In genomic region chr3:23127196-23127595, GRCh38 we compare ENCODE assay signal across 29 cellular contexts.
"Had no signal": no experiment of that assay in that cellular context is flagged by ENCODE, and none has a peak within 500 bp of the region (broad histone marks: within the 10 kb centered on the region; RNA-seq: fewer than 3 reads in every experiment).

No MANE protein-coding gene starts in this region.

- H3K9me3 ChIP-seq: adrenal gland, ascending aorta, body of pancreas, breast epithelium had no signal

- H3K4me1 ChIP-seq: adrenal gland, ascending aorta, body of pancreas, breast epithelium had no signal

- H3K36me3 ChIP-seq: adrenal gland, ascending aorta, brain microvascular endothelial cell, breast epithelium, cardiac muscle cell had no signal

- H3K27ac ChIP-seq: adrenal gland, ascending aorta, body of pancreas, brain microvascular endothelial cell, breast epithelium, cardiac muscle cell had no signal

- H3K27me3 ChIP-seq: adrenal gland, ascending aorta, body of pancreas, brain microvascular endothelial cell, breast epithelium, cardiac muscle cell had no signal

- H3K4me3 ChIP-seq: adrenal gland, ascending aorta, body of pancreas, breast epithelium, cardiac muscle cell had no signal

- DNase-seq: activated effector memory CD4-positive, alpha-beta T cell treated with anti-CD3 and anti-CD28 coated beads, Interleukin-2, amount 50 U/mL, for 16 hours; activated effector memory CD4-positive, alpha-beta T cell treated with Interleukin-2 at 50 U/mL for 16 hours; activated gamma-delta T cell; activated gamma-delta T cell treated with Interleukin-2 at 50 U/mL for 16 hours; activated naive CD4-positive, alpha-beta T cell; activated naive CD4-positive, alpha-beta T cell treated with anti-CD3 and anti-CD28 coated beads for 36 hours; activated naive CD4-positive, alpha-beta T cell treated with anti-CD3 and anti-CD28 coated beads, Interleukin-2, amount 10 ng/mL, durations not matched to agents 7 days and 5 days; activated naive CD4-positive, alpha-beta T cell treated with anti-CD3 and anti-CD28 coated beads, Interleukin-2, amount 50 U/mL, for 16 hours; activated naive CD4-positive, alpha-beta T cell treated with Interleukin-2 at 50 U/mL for 16 hours; activated naive CD8-positive, alpha-beta T cell treated with anti-CD3 and anti-CD28 coated beads for 36 hours; activated naive CD8-positive, alpha-beta T cell treated with anti-CD3 and anti-CD28 coated beads, Interleukin-2, amount 10 ng/mL, durations not matched to agents 7 days and 5 days; activated naive CD8-positive, alpha-beta T cell treated with anti-CD3 and anti-CD28 coated beads, Interleukin-2, amount 50 U/mL, for 24 hours; activated T-cell treated with anti-CD3 and anti-CD28 coated beads, Interleukin-2, amount 50 U/mL, for 1 hour; activated T-cell treated with anti-CD3 and anti-CD28 coated beads, Interleukin-2, amount 50 U/mL, for 24 hours; activated T-cell treated with anti-CD3 and anti-CD28 coated beads, Interleukin-2, amount 50 U/mL, for 4 hours; activated T-cell treated with anti-CD3 and anti-CD28 coated beads, Interleukin-2, amount 50 U/mL, for 48 hours; activated T-cell treated with anti-CD3 and anti-CD28 coated beads, Interleukin-2, amount 50 U/mL, for 72 hours; adrenal gland; amniotic stem cell; amygdala; anterior cingulate cortex; aorta; body of pancreas; brain microvascular endothelial cell; caudate nucleus; central memory CD4-positive, alpha-beta T cell had no signal
